ENCODE assay signal across 7 cellular contexts in genomic region chr17:8153957-8154607, GRCh38. TPM values are rescaled to one million over a fixed set of nuclear protein-coding genes. Genes with fewer than 3 reads are reported as not detected.
A peak's percentile ranks its signal among the peaks of the same experiment; 100 is the strongest.
DNase-seq lines count a peak whose midpoint lies in the region; ATAC-seq and TF ChIP-seq lines count a peak whose summit lies in the region.

No MANE protein-coding gene starts in this region.

- ATAC-seq in left lung (peak; percentile 49), HG03354 (IDR thresholded peaks at IDR 0.05; ENCODE audit: poor library complexity, severe bottlenecking, unreplicated experiment) (no peak)

- DNase-seq in NCI-H510A treated with DMSO at 0.1 percent for 48 hours (lab: John Stamatoyannopoulos, UW) (peak; percentile 39), dermis microvascular lymphatic vessel endothelial cell (ENCODE audit: low read depth in 2 of 2) (peak; percentile 85 to 96), left lung (peak; percentile 99)
- peak; percentile 96 for DNase-seq in activated CD4-positive, alpha-beta memory T cell treated with anti-CD3 and anti-CD28 coated beads for 36 hours
- peak; percentile 63 to 88 (median 72) for DNase-seq in stimulated activated CD4-positive, alpha-beta T cell treated with anti-CD3 and anti-CD28 coated beads, Interleukin-1b, Interleukin-23, amount 100 ng/mL, for 24 hours (ENCODE audit: low read depth in 4 of 4, low spot score in 1 of 4)

- CTCF ChIA-PET in activated CD4-positive, alpha-beta memory T cell treated with anti-CD3 and anti-CD28 coated beads for 36 hours (lab: Charles Lee), result interaction anchor here (0.6 to 8.7 kb wide), 6 partner anchors 15 to 1135 kb away, joined by 3 to 62 read pairs (median 4); partner anchors contain the start of gene ALOXE3

- H3K4me3 Mint-ChIP-seq in activated CD4-positive, alpha-beta memory T cell treated with anti-CD3 and anti-CD28 coated beads for 36 hours, result peak overlapping the region; percentile 62

- peak overlapping the region; percentile 74 to 88 for H3K4me3 ChIP-seq in left lung

- POLR2A ChIA-PET in activated CD4-positive, alpha-beta memory T cell treated with anti-CD3 and anti-CD28 coated beads for 36 hours (lab: Charles Lee), result interaction anchor here (0.6 to 5.3 kb wide), 5 partner anchors 9 to 467 kb away, joined by 3 to 95 read pairs (median 16); partner anchors contain the start of genes TP53 and VAMP2

- peak overlapping the region; percentile 97 to 100 for H3K27ac ChIP-seq in left lung

- H3K36me3 Mint-ChIP-seq in activated CD4-positive, alpha-beta memory T cell treated with anti-CD3 and anti-CD28 coated beads for 36 hours, result no peaks in the 10 kb centered on the region

- H3K27me3 Mint-ChIP-seq in activated CD4-positive, alpha-beta memory T cell treated with anti-CD3 and anti-CD28 coated beads for 36 hours, result no peaks in the 10 kb centered on the region

- H3K36me3 ChIP-seq in left lung, result peaks cover 0 to 24% of the 10 kb centered on the region in 2 donors

- no peaks in the 10 kb centered on the region for H3K27me3 ChIP-seq in left lung

- no peak overlapping the region for H3K27ac Mint-ChIP-seq in activated CD4-positive, alpha-beta memory T cell treated with anti-CD3 and anti-CD28 coated beads for 36 hours

- peak; percentile 35 for TF ChIP-seq POLR2A in GM18526 (IDR thresholded peaks at IDR 0.05; ENCODE audit: extremely low read depth, insufficient read length)

- H3K4me1 ChIP-seq in left lung, result peaks cover 31 to 83% of the 10 kb centered on the region in 2 donors

- TF ChIP-seq CTCF in left lung (IDR thresholded peaks at IDR 0.05), result no peak

- peaks cover 41% of the 10 kb centered on the region for H3K4me1 Mint-ChIP-seq in activated CD4-positive, alpha-beta memory T cell treated with anti-CD3 and anti-CD28 coated beads for 36 hours (ENCODE audit: low read depth)

- intact Hi-C loops in activated CD4-positive, alpha-beta memory T cell treated with anti-CD3 and anti-CD28 coated beads for 36 hours (cut with micrococcal nuclease), result no loop called here
- intact Hi-C loops in left lung (cut with DNase I), result no loop called here

- no peaks in the 10 kb centered on the region for H3K9me3 Mint-ChIP-seq in activated CD4-positive, alpha-beta memory T cell treated with anti-CD3 and anti-CD28 coated beads for 36 hours

- H3K9me3 ChIP-seq in left lung, result no peaks in the 10 kb centered on the region

RNA-seq across cellular contexts. Expression of gene PER1, which starts 1.9 kb away (rescaled TPM):
- 10 to 100 TPM; 48.9 to 56.3 TPM for total RNA-seq in activated CD4-positive, alpha-beta memory T cell treated with anti-CD3 and anti-CD28 coated beads for 36 hours
- 5.0 and 16.7 TPM in 2 replicates for total RNA-seq in dermis microvascular lymphatic vessel endothelial cell
- total RNA-seq in left lung, result 100 to 1,000 TPM; 101 to 111 TPM

RNA-seq across cellular contexts. Expression of gene VAMP2, which starts 8.7 kb away (rescaled TPM):
- total RNA-seq in activated CD4-positive, alpha-beta memory T cell treated with anti-CD3 and anti-CD28 coated beads for 36 hours, result 10 to 100 TPM; 30.1 to 30.4 TPM
- 3.1 and 4.9 TPM in 2 replicates for total RNA-seq in dermis microvascular lymphatic vessel endothelial cell
- total RNA-seq in left lung, result 10 to 100 TPM; 48.3 to 48.9 TPM

RNA-seq across cellular contexts. Expression of gene TMEM107, which starts 22.1 kb away (rescaled TPM):
- 10 to 100 TPM; 32.6 to 35.3 TPM for total RNA-seq in activated CD4-positive, alpha-beta memory T cell treated with anti-CD3 and anti-CD28 coated beads for 36 hours
- 17.2 and 23.7 TPM in 2 replicates for total RNA-seq in dermis microvascular lymphatic vessel endothelial cell
- 10 to 100 TPM; 15.0 to 15.9 TPM for total RNA-seq in left lung

RNA-seq across cellular contexts. Expression of gene HES7, which starts 30.2 kb away (rescaled TPM):
- total RNA-seq in activated CD4-positive, alpha-beta memory T cell treated with anti-CD3 and anti-CD28 coated beads for 36 hours, result 1 to 10 TPM; 2.5 to 2.8 TPM
- total RNA-seq in dermis microvascular lymphatic vessel endothelial cell, result under 0.01 TPM in 1 of 2 replicates, not detected in the other
- under 1 TPM in 1 of 2 donors, not detected in 1; 0.52 TPM for total RNA-seq in left lung

RNA-seq across cellular contexts. Expression of gene ALOXE3, which starts 35.8 kb away (rescaled TPM):
- total RNA-seq in activated CD4-positive, alpha-beta memory T cell treated with anti-CD3 and anti-CD28 coated beads for 36 hours, result under 1 TPM; 0.12 TPM
- total RNA-seq in dermis microvascular lymphatic vessel endothelial cell, result not detected in 2 replicates
- under 1 TPM; 0.23 to 0.55 TPM for total RNA-seq in left lung

Comparison
In these comparisons a context has a peak if more than half of its experiments do, and no peak if none do; other contexts are left out.
1. DNase-seq: peak in every context shown above with its lines; median percentile 99 in left lung; 96 in activated CD4-positive, alpha-beta memory T cell treated with anti-CD3 and anti-CD28 coated beads for 36 hours; 90 in dermis microvascular lymphatic vessel endothelial cell; 72 in stimulated activated CD4-positive, alpha-beta T cell treated with anti-CD3 and anti-CD28 coated beads, Interleukin-1b, Interleukin-23, amount 100 ng/mL, for 24 hours; 39 in NCI-H510A treated with DMSO at 0.1 percent for 48 hours.